Comparison of ENCODE assay signal across 19 cellular contexts in genomic region chr6:14518515-14519217, GRCh38.
DNase-seq lines count a peak whose midpoint lies in the region; ATAC-seq and TF ChIP-seq lines count a peak whose summit lies in the region.
"Had no signal": no experiment of that assay in that cellular context is flagged by ENCODE, and none has a peak within 500 bp of the region (broad histone marks: within the 10 kb centered on the region; RNA-seq: fewer than 3 reads in every experiment).

No MANE protein-coding gene starts in this region.

- peaks cover 28% of the 10 kb centered on the region for H3K4me1 Mint-ChIP-seq in mesothelial cell of epicardium
- H3K4me1 Mint-ChIP-seq in activated naive CD8-positive, alpha-beta T cell treated with anti-CD3 and anti-CD28 coated beads, Interleukin-2, amount 50 U/mL, for 24 hours, result no peaks in the 10 kb centered on the region

- H3K36me3 Mint-ChIP-seq in mesothelial cell of epicardium, result no peaks in the 10 kb centered on the region
- no peaks in the 10 kb centered on the region for H3K36me3 Mint-ChIP-seq in activated naive CD8-positive, alpha-beta T cell treated with anti-CD3 and anti-CD28 coated beads, Interleukin-2, amount 50 U/mL, for 24 hours (ENCODE audit: low read depth)
- H3K36me3 Mint-ChIP-seq: activated naive CD8-positive, alpha-beta T cell had no signal

- peaks cover 7% of the 10 kb centered on the region for H3K27me3 Mint-ChIP-seq in mesothelial cell of epicardium (ENCODE audit: low read depth)
- H3K27me3 Mint-ChIP-seq in activated naive CD8-positive, alpha-beta T cell treated with anti-CD3 and anti-CD28 coated beads, Interleukin-2, amount 50 U/mL, for 24 hours, result peaks cover 2% of the 10 kb centered on the region
- H3K27me3 Mint-ChIP-seq: activated naive CD8-positive, alpha-beta T cell had no signal

- no peaks in the 10 kb centered on the region for H3K36me3 ChIP-seq in BE2C
- H3K36me3 ChIP-seq: colonic mucosa, gastrocnemius medialis, SJSA1 had no signal

- H3K27ac Mint-ChIP-seq in mesothelial cell of epicardium, result peak overlapping the region; percentile 25
- H3K27ac Mint-ChIP-seq in activated naive CD8-positive, alpha-beta T cell treated with anti-CD3 and anti-CD28 coated beads, Interleukin-2, amount 50 U/mL, for 24 hours, result no peak overlapping the region
- H3K27ac Mint-ChIP-seq: activated naive CD8-positive, alpha-beta T cell had no signal

- no peaks in the 10 kb centered on the region for H3K27me3 ChIP-seq in BE2C
- H3K27me3 ChIP-seq: body of pancreas, colonic mucosa, gastrocnemius medialis, SJSA1 had no signal

- no peak for TF ChIP-seq CTCF in BE2C (IDR thresholded peaks at IDR 0.05; ENCODE audit: low read depth, low read length)
- no peak for TF ChIP-seq CTCF in HFF-Myc (IDR thresholded peaks at IDR 0.05; ENCODE audit: low read depth, low read length, missing control alignments)
- no peak for TF ChIP-seq CTCF in mesothelial cell of epicardium (IDR thresholded peaks at IDR 0.05; ENCODE audit: unreplicated experiment)

- H3K4me3 Mint-ChIP-seq in mesothelial cell of epicardium, result no peak overlapping the region
- no peak overlapping the region for H3K4me3 Mint-ChIP-seq in activated naive CD8-positive, alpha-beta T cell treated with anti-CD3 and anti-CD28 coated beads, Interleukin-2, amount 50 U/mL, for 24 hours
- H3K4me3 Mint-ChIP-seq: activated naive CD8-positive, alpha-beta T cell had no signal

- peaks cover 6% of the 10 kb centered on the region for H3K4me1 ChIP-seq in BE2C
- H3K4me1 ChIP-seq: body of pancreas, colonic mucosa, gastrocnemius medialis, SJSA1 had no signal

- ATAC-seq in activated naive CD8-positive, alpha-beta T cell treated with anti-CD3 and anti-CD28 coated beads, Interleukin-2, amount 50 U/mL, for 24 hours, result no peak
- no peak for ATAC-seq in GM19351 (IDR thresholded peaks at IDR 0.05; ENCODE audit: unreplicated experiment)
- ATAC-seq: body of pancreas, PC-3 had no signal

- DNase-seq in BE2C (peak; percentile 59), HFF-Myc (ENCODE audit: extremely low read depth, low read depth) (peak; percentile 79), epidermal melanocyte (ENCODE audit: insufficient read length, low spot score) (peak; percentile 42), mesothelial cell of epicardium (ENCODE audit: low spot score in 2 of 2, unreplicated experiment in 2 of 2) (no peak), NCI-H510A treated with DMSO at 0.1 percent for 48 hours (lab: John Stamatoyannopoulos, UW) (no peak)
- DNase-seq in activated naive CD8-positive, alpha-beta T cell treated with anti-CD3 and anti-CD28 coated beads, Interleukin-2, amount 50 U/mL, for 24 hours, result no peak
- DNase-seq: activated CD4-positive, CD25-positive, alpha-beta regulatory T cell treated with anti-CD3 and anti-CD28 coated beads, Interleukin-2, amount 50 U/mL, for 72 hours; AML-193; body of pancreas; colonic mucosa; gastrocnemius medialis; left cardiac atrium; NCI-H1417 treated with DMSO at 0.1 percent for 48 hours; NCI-H748 treated with DMSO at 0.1 percent for 48 hours; PC-3; stimulated activated CD8-positive, alpha-beta memory T cell treated with anti-CD3 and anti-CD28 coated beads, Interleukin-4, amount 100 ng/mL, for 48 hours had no signal

- H3K9me3 Mint-ChIP-seq in mesothelial cell of epicardium, result peaks cover 4% of the 10 kb centered on the region
- no peaks in the 10 kb centered on the region for H3K9me3 Mint-ChIP-seq in activated naive CD8-positive, alpha-beta T cell treated with anti-CD3 and anti-CD28 coated beads, Interleukin-2, amount 50 U/mL, for 24 hours

- no peaks in the 10 kb centered on the region for H3K9me3 ChIP-seq in BE2C
- H3K9me3 ChIP-seq: body of pancreas, colonic mucosa, gastrocnemius medialis, SJSA1 had no signal

- H3K4me3 ChIP-seq in BE2C (ENCODE audit: low read depth, low read length) (peak overlapping the region; percentile 53), HFF-Myc (replicated peaks; ENCODE audit: low read depth, low read length) (no peak overlapping the region)
- H3K4me3 ChIP-seq: body of pancreas, colonic mucosa, gastrocnemius medialis, SJSA1 had no signal

Comparison
In these comparisons a context has a peak if more than half of its experiments do, and no peak if none do; other contexts are left out.
1. DNase-seq: peak in BE2C (single experiment), HFF-Myc (single experiment) and epidermal melanocyte (single experiment); none in mesothelial cell of epicardium (0 of 2), activated naive CD8-positive, alpha-beta T cell treated with anti-CD3 and anti-CD28 coated beads, Interleukin-2, amount 50 U/mL, for 24 hours (single experiment) and NCI-H510A treated with DMSO at 0.1 percent for 48 hours (single experiment).